Comparison of ENCODE assay signal across 1 cellular context in the genomic region with DNA sequence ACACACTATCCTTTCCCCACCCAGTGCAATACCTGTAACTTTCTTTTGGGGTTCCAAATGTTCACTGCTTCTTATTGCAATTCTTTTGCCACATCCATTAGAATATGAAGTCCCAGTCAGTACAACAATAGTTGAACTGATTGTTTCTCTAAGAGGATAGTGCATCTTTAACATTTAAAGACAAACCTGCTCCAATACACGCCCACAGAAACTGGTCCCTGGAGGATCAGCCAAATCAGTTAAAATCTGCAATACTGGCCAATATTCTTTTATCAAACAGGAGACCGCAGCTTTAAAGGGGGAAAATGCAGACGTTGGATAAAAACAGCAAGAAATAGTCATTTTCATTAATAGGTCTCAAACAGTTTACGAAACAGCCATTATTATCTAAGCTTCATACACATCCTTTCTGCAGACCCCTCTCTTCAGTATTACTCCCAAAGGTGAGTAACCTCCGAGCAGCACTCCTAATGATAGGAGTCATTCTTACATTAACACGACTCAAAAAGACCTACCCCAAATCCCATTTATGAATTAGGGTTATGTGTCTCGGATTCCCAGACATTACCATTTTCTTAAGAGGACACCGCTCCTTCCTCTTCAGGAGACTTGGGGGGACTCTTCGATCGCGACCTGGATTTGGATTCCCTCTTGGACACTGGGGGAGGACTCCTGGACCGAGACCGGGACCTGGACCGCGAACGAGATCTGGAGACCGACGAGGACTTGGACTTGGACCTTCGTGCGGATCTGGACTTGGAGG.
TF ChIP-seq lines count a peak whose summit lies in the region.

No MANE protein-coding gene starts in this region.

TF ChIP-seq in K562, 482 proteins besides CTCF, POLR2A, EP300 and RAD21 (continued from another document and continues in another):
- TF ChIP-seq, protein P1, sequence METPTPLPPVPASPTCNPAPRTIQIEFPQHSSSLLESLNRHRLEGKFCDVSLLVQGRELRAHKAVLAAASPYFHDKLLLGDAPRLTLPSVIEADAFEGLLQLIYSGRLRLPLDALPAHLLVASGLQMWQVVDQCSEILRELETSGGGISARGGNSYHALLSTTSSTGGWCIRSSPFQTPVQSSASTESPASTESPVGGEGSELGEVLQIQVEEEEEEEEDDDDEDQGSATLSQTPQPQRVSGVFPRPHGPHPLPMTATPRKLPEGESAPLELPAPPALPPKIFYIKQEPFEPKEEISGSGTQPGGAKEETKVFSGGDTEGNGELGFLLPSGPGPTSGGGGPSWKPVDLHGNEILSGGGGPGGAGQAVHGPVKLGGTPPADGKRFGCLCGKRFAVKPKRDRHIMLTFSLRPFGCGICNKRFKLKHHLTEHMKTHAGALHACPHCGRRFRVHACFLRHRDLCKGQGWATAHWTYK (CRISPR knock-in tag; IDR thresholded peaks at IDR 0.05), result no peak
- TF ChIP-seq, protein P2, sequence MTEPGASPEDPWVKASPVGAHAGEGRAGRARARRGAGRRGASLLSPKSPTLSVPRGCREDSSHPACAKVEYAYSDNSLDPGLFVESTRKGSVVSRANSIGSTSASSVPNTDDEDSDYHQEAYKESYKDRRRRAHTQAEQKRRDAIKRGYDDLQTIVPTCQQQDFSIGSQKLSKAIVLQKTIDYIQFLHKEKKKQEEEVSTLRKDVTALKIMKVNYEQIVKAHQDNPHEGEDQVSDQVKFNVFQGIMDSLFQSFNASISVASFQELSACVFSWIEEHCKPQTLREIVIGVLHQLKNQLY (CRISPR knock-in tag; conservative IDR thresholded peaks at IDR 0.05), result no peak
- TF ChIP-seq, protein P3, sequence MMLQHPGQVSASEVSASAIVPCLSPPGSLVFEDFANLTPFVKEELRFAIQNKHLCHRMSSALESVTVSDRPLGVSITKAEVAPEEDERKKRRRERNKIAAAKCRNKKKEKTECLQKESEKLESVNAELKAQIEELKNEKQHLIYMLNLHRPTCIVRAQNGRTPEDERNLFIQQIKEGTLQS (IDR thresholded peaks at IDR 0.05), result no peak
- TF ChIP-seq, protein P3 (CRISPR knock-in tag; conservative IDR thresholded peaks at IDR 0.05), result peak; percentile 24; the same call in 1 of the 2 replicates
- TF ChIP-seq, protein P4, sequence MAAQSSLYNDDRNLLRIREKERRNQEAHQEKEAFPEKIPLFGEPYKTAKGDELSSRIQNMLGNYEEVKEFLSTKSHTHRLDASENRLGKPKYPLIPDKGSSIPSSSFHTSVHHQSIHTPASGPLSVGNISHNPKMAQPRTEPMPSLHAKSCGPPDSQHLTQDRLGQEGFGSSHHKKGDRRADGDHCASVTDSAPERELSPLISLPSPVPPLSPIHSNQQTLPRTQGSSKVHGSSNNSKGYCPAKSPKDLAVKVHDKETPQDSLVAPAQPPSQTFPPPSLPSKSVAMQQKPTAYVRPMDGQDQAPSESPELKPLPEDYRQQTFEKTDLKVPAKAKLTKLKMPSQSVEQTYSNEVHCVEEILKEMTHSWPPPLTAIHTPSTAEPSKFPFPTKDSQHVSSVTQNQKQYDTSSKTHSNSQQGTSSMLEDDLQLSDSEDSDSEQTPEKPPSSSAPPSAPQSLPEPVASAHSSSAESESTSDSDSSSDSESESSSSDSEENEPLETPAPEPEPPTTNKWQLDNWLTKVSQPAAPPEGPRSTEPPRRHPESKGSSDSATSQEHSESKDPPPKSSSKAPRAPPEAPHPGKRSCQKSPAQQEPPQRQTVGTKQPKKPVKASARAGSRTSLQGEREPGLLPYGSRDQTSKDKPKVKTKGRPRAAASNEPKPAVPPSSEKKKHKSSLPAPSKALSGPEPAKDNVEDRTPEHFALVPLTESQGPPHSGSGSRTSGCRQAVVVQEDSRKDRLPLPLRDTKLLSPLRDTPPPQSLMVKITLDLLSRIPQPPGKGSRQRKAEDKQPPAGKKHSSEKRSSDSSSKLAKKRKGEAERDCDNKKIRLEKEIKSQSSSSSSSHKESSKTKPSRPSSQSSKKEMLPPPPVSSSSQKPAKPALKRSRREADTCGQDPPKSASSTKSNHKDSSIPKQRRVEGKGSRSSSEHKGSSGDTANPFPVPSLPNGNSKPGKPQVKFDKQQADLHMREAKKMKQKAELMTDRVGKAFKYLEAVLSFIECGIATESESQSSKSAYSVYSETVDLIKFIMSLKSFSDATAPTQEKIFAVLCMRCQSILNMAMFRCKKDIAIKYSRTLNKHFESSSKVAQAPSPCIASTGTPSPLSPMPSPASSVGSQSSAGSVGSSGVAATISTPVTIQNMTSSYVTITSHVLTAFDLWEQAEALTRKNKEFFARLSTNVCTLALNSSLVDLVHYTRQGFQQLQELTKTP (IDR thresholded peaks at IDR 0.05; ENCODE audit: low read depth in 1 of 2, partially characterized antibody in 2 of 2), result no peak
- TF ChIP-seq, protein P5, sequence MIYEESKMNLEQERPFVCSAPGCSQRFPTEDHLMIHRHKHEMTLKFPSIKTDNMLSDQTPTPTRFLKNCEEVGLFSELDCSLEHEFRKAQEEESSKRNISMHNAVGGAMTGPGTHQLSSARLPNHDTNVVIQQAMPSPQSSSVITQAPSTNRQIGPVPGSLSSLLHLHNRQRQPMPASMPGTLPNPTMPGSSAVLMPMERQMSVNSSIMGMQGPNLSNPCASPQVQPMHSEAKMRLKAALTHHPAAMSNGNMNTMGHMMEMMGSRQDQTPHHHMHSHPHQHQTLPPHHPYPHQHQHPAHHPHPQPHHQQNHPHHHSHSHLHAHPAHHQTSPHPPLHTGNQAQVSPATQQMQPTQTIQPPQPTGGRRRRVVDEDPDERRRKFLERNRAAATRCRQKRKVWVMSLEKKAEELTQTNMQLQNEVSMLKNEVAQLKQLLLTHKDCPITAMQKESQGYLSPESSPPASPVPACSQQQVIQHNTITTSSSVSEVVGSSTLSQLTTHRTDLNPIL (CRISPR knock-in tag; IDR thresholded peaks at IDR 0.05), result no peak
- TF ChIP-seq HSF4 (CRISPR knock-in tag; IDR thresholded peaks at IDR 0.05; ENCODE audit: borderline replicate concordance), result no peak
- TF ChIP-seq, protein P6, sequence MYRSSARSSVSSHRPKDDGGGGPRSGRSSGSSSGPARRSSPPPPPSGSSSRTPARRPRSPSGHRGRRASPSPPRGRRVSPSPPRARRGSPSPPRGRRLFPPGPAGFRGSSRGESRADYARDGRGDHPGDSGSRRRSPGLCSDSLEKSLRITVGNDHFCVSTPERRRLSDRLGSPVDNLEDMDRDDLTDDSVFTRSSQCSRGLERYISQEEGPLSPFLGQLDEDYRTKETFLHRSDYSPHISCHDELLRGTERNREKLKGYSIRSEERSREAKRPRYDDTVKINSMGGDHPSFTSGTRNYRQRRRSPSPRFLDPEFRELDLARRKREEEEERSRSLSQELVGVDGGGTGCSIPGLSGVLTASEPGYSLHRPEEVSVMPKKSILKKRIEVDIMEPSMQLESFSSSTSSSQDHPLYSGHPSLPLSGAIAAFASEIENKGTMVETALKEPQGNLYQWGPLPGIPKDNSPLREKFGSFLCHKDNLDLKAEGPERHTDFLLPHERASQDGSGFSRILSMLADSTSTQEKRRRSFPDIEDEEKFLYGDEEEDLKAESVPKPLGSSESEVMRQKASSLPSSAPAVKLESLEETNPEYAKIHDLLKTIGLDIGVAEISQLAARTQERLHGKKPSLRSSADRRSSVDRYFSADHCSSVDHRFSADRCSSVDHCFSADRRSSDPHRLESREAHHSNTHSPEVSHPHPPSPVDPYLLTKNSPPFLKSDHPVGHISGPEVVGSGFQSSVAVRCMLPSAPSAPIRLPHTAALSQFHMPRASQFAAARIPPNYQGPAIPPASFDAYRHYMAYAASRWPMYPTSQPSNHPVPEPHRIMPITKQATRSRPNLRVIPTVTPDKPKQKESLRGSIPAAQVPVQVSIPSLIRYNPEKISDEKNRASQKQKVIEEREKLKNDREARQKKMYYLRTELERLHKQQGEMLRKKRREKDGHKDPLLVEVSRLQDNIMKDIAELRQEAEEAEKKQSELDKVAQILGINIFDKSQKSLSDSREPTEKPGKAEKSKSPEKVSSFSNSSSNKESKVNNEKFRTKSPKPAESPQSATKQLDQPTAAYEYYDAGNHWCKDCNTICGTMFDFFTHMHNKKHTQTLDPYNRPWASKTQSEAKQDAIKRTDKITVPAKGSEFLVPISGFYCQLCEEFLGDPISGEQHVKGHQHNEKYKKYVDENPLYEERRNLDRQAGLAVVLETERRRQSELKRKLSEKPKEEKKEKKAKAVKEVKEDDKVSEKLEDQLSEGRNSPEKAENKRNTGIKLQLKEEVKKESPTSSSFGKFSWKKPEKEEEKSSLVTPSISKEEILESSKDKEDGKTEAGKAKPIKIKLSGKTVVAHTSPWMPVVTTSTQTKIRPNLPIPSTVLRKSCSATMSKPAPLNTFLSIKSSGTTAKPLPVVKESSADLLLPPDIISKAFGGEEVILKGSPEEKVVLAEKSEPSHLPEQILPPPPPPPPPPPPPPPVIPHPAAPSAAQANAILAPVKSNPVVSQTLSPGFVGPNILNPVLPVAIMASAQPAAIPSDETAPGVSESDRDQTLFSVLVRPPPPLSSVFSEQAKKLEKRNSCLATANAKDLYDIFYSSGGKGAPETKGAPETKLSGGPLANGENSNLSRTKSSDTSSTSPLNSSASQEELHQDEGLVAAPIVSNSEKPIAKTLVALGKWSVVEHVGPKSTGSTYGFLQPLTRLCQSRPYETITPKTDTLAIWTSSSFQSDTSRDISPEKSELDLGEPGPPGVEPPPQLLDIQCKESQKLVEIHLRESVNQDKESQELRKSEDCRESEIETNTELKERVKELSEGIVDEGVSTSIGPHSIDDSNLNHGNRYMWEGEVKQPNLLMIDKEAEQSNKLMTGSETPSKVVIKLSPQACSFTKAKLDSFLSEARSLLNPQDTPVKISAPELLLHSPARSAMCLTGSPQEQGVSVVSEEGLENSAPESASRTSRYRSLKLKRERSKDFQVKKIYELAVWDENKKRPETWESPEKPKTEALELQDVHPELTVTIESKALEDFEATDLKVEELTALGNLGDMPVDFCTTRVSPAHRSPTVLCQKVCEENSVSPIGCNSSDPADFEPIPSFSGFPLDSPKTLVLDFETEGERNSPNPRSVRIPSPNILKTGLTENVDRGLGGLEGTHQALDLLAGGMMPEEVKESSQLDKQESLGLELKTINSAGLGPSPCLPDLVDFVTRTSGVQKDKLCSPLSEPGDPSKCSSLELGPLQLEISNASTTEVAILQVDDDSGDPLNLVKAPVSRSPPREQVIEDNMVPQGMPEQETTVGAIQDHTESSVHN (IDR thresholded peaks at IDR 0.05; ENCODE audit: borderline replicate concordance in 1 of 2, low read depth in 1 of 2), result no peak
- no peak for TF ChIP-seq RFX7 (CRISPR knock-in tag; IDR thresholded peaks at IDR 0.05)
- no peak for TF ChIP-seq L3MBTL2 (IDR thresholded peaks at IDR 0.05)
- no peak for TF ChIP-seq ZC3H8 (IDR thresholded peaks at IDR 0.05)
- TF ChIP-seq FUS (optimal IDR thresholded peaks at IDR 0.05; ENCODE audit: low read depth, low read length), result no peak
- TF ChIP-seq STAT5B (CRISPR knock-in tag; IDR thresholded peaks at IDR 0.05), result no peak
- TF ChIP-seq, protein P7, sequence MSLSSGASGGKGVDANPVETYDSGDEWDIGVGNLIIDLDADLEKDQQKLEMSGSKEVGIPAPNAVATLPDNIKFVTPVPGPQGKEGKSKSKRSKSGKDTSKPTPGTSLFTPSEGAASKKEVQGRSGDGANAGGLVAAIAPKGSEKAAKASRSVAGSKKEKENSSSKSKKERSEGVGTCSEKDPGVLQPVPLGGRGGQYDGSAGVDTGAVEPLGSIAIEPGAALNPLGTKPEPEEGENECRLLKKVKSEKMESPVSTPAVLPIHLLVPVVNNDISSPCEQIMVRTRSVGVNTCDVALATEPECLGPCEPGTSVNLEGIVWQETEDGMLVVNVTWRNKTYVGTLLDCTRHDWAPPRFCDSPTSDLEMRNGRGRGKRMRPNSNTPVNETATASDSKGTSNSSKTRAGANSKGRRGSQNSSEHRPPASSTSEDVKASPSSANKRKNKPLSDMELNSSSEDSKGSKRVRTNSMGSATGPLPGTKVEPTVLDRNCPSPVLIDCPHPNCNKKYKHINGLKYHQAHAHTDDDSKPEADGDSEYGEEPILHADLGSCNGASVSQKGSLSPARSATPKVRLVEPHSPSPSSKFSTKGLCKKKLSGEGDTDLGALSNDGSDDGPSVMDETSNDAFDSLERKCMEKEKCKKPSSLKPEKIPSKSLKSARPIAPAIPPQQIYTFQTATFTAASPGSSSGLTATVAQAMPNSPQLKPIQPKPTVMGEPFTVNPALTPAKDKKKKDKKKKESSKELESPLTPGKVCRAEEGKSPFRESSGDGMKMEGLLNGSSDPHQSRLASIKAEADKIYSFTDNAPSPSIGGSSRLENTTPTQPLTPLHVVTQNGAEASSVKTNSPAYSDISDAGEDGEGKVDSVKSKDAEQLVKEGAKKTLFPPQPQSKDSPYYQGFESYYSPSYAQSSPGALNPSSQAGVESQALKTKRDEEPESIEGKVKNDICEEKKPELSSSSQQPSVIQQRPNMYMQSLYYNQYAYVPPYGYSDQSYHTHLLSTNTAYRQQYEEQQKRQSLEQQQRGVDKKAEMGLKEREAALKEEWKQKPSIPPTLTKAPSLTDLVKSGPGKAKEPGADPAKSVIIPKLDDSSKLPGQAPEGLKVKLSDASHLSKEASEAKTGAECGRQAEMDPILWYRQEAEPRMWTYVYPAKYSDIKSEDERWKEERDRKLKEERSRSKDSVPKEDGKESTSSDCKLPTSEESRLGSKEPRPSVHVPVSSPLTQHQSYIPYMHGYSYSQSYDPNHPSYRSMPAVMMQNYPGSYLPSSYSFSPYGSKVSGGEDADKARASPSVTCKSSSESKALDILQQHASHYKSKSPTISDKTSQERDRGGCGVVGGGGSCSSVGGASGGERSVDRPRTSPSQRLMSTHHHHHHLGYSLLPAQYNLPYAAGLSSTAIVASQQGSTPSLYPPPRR (CRISPR knock-in tag; IDR thresholded peaks at IDR 0.05; ENCODE audit: borderline replicate concordance), result no peak
- TF ChIP-seq NCOA4 (IDR thresholded peaks at IDR 0.05; ENCODE audit: partially characterized antibody), result no peak
- no peak for TF ChIP-seq ATF1 (CRISPR knock-in tag; IDR thresholded peaks at IDR 0.05)
- TF ChIP-seq ATF1 (tag; IDR thresholded peaks at IDR 0.05), result no peak
- TF ChIP-seq, protein P8, sequence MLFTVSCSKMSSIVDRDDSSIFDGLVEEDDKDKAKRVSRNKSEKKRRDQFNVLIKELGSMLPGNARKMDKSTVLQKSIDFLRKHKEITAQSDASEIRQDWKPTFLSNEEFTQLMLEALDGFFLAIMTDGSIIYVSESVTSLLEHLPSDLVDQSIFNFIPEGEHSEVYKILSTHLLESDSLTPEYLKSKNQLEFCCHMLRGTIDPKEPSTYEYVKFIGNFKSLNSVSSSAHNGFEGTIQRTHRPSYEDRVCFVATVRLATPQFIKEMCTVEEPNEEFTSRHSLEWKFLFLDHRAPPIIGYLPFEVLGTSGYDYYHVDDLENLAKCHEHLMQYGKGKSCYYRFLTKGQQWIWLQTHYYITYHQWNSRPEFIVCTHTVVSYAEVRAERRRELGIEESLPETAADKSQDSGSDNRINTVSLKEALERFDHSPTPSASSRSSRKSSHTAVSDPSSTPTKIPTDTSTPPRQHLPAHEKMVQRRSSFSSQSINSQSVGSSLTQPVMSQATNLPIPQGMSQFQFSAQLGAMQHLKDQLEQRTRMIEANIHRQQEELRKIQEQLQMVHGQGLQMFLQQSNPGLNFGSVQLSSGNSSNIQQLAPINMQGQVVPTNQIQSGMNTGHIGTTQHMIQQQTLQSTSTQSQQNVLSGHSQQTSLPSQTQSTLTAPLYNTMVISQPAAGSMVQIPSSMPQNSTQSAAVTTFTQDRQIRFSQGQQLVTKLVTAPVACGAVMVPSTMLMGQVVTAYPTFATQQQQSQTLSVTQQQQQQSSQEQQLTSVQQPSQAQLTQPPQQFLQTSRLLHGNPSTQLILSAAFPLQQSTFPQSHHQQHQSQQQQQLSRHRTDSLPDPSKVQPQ (CRISPR knock-in tag; IDR thresholded peaks at IDR 0.05; ENCODE audit: borderline replicate concordance), result no peak
- no peak for TF ChIP-seq POLR2AphosphoS5 (IDR thresholded peaks at IDR 0.05; ENCODE audit: control insufficient read depth, insufficient read depth, low read depth, low read length)
- TF ChIP-seq HIVEP1 (CRISPR knock-in tag; IDR thresholded peaks at IDR 0.05), result no peak
- no peak for TF ChIP-seq ESRRB (CRISPR knock-in tag; IDR thresholded peaks at IDR 0.05; ENCODE audit: borderline replicate concordance)
- no peak for TF ChIP-seq SRSF7 (optimal IDR thresholded peaks at IDR 0.05; ENCODE audit: low read depth, low read length)
